1 cellular context compared by ENCODE assay signal in the genomic region with DNA sequence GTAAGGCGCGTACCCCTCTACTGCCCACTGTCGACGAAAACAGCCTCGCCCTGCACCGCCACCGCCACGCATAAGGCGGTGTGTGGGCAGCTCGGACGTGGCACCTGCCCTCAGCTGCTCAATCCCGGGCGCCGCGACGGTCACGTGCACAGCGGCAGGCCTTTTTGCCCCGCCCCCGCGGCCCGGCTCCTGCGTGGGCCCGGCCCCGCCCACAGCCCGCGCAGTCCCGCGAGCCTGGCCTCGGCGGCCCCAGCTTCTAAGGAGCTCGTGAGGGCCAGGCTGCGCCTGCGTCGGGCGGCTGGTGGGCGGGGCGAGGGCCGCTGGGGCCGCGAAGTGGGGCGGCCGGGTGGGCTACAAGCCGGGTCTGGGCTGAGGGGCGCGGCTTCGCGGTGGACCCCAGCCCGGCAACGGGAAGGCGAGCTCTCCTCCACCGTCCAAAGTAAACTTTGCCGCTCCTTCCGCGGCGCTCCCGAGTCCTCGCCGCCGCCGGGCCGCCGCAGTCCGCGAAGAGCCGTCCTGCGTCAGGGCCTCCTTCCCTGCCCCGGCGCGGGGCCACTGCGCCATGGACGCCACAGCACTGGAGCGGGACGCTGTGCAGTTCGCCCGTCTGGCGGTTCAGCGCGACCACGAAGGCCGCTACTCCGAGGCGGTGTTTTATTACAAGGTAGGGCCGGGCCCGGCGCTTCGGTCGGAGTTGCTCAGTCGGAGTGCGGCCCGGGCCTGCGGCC.
TF ChIP-seq lines count a peak whose summit lies in the region.

A gene (plus strand): TSS at position 313 of the 728 bp plus-strand sequence. CDS start 250 bp downstream, at position 563.

TF ChIP-seq in HepG2, 621 proteins besides CTCF, POLR2A, EP300 and RAD21 (continued from another document and continues in another):
- TF ChIP-seq, protein P1, sequence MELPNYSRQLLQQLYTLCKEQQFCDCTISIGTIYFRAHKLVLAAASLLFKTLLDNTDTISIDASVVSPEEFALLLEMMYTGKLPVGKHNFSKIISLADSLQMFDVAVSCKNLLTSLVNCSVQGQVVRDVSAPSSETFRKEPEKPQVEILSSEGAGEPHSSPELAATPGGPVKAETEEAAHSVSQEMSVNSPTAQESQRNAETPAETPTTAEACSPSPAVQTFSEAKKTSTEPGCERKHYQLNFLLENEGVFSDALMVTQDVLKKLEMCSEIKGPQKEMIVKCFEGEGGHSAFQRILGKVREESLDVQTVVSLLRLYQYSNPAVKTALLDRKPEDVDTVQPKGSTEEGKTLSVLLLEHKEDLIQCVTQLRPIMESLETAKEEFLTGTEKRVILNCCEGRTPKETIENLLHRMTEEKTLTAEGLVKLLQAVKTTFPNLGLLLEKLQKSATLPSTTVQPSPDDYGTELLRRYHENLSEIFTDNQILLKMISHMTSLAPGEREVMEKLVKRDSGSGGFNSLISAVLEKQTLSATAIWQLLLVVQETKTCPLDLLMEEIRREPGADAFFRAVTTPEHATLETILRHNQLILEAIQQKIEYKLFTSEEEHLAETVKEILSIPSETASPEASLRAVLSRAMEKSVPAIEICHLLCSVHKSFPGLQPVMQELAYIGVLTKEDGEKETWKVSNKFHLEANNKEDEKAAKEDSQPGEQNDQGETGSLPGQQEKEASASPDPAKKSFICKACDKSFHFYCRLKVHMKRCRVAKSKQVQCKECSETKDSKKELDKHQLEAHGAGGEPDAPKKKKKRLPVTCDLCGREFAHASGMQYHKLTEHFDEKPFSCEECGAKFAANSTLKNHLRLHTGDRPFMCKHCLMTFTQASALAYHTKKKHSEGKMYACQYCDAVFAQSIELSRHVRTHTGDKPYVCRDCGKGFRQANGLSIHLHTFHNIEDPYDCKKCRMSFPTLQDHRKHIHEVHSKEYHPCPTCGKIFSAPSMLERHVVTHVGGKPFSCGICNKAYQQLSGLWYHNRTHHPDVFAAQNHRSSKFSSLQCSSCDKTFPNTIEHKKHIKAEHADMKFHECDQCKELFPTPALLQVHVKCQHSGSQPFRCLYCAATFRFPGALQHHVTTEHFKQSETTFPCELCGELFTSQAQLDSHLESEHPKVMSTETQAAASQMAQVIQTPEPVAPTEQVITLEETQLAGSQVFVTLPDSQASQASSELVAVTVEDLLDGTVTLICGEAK (IDR thresholded peaks at IDR 0.05) = no peak
- TF ChIP-seq, protein P1 (CRISPR knock-in tag; IDR thresholded peaks at IDR 0.05) = peak; percentile 79
- peak; percentile 98; the same call in 1 of the 2 replicates for TF ChIP-seq DNMT1 (CRISPR knock-in tag; IDR thresholded peaks at IDR 0.05)
- TF ChIP-seq, protein P2, sequence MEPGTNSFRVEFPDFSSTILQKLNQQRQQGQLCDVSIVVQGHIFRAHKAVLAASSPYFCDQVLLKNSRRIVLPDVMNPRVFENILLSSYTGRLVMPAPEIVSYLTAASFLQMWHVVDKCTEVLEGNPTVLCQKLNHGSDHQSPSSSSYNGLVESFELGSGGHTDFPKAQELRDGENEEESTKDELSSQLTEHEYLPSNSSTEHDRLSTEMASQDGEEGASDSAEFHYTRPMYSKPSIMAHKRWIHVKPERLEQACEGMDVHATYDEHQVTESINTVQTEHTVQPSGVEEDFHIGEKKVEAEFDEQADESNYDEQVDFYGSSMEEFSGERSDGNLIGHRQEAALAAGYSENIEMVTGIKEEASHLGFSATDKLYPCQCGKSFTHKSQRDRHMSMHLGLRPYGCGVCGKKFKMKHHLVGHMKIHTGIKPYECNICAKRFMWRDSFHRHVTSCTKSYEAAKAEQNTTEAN (CRISPR knock-in tag; conservative IDR thresholded peaks at IDR 0.05) = peak; percentile 20; the same call in 1 of the 2 replicates
- no peak for TF ChIP-seq NR2F2 (IDR thresholded peaks at IDR 0.05; ENCODE audit: borderline replicate concordance, low read depth)
- TF ChIP-seq MED1 (CRISPR knock-in tag; IDR thresholded peaks at IDR 0.05) = peak; percentile 50; the same call in 1 of the 2 replicates
- TF ChIP-seq ZNF670 (CRISPR knock-in tag; IDR thresholded peaks at IDR 0.05; ENCODE audit: borderline replicate concordance) = no peak; the same call in 1 of the 2 replicates
- TF ChIP-seq SOX5 (CRISPR knock-in tag; IDR thresholded peaks at IDR 0.05; ENCODE audit: borderline replicate concordance) = peak; percentile 51; the same call in 1 of the 2 replicates
- TF ChIP-seq SNAPC2 (CRISPR knock-in tag; IDR thresholded peaks at IDR 0.05) = no peak
- peak; percentile 87 for TF ChIP-seq AKAP8 (CRISPR knock-in tag; IDR thresholded peaks at IDR 0.05)
- no peak; the same call in none of the 2 replicates for TF ChIP-seq ISL2 (CRISPR knock-in tag; IDR thresholded peaks at IDR 0.05)
- TF ChIP-seq ZMYM3 (CRISPR knock-in tag; IDR thresholded peaks at IDR 0.05) = no peak
- TF ChIP-seq DPF2 (CRISPR knock-in tag; IDR thresholded peaks at IDR 0.05; ENCODE audit: borderline replicate concordance, low read depth) = 0 out of 2 replicates have a peak, but pooled peaks have one; percentile 42
- TF ChIP-seq, protein P3, sequence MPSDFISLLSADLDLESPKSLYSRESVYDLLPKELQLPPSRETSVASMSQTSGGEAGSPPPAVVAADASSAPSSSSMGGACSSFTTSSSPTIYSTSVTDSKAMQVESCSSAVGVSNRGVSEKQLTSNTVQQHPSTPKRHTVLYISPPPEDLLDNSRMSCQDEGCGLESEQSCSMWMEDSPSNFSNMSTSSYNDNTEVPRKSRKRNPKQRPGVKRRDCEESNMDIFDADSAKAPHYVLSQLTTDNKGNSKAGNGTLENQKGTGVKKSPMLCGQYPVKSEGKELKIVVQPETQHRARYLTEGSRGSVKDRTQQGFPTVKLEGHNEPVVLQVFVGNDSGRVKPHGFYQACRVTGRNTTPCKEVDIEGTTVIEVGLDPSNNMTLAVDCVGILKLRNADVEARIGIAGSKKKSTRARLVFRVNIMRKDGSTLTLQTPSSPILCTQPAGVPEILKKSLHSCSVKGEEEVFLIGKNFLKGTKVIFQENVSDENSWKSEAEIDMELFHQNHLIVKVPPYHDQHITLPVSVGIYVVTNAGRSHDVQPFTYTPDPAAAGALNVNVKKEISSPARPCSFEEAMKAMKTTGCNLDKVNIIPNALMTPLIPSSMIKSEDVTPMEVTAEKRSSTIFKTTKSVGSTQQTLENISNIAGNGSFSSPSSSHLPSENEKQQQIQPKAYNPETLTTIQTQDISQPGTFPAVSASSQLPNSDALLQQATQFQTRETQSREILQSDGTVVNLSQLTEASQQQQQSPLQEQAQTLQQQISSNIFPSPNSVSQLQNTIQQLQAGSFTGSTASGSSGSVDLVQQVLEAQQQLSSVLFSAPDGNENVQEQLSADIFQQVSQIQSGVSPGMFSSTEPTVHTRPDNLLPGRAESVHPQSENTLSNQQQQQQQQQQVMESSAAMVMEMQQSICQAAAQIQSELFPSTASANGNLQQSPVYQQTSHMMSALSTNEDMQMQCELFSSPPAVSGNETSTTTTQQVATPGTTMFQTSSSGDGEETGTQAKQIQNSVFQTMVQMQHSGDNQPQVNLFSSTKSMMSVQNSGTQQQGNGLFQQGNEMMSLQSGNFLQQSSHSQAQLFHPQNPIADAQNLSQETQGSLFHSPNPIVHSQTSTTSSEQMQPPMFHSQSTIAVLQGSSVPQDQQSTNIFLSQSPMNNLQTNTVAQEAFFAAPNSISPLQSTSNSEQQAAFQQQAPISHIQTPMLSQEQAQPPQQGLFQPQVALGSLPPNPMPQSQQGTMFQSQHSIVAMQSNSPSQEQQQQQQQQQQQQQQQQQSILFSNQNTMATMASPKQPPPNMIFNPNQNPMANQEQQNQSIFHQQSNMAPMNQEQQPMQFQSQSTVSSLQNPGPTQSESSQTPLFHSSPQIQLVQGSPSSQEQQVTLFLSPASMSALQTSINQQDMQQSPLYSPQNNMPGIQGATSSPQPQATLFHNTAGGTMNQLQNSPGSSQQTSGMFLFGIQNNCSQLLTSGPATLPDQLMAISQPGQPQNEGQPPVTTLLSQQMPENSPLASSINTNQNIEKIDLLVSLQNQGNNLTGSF (CRISPR knock-in tag; IDR thresholded peaks at IDR 0.05) = no peak; the same call in 1 of the 2 replicates
- no peak; the same call in 1 of the 2 replicates for TF ChIP-seq ZNF749 (CRISPR knock-in tag; IDR thresholded peaks at IDR 0.05; ENCODE audit: borderline replicate concordance)
- no peak for TF ChIP-seq HCFC1 (IDR thresholded peaks at IDR 0.05; ENCODE audit: low read depth, low read length)
- no peak for TF ChIP-seq CBX1 (IDR thresholded peaks at IDR 0.05; ENCODE audit: low read depth)
- TF ChIP-seq CBX5 (CRISPR knock-in tag; IDR thresholded peaks at IDR 0.05; ENCODE audit: borderline replicate concordance) = no peak
- peak in 1 of 2 experiments; percentile 6; a peak in 1 of 4 replicates for TF ChIP-seq KLF16 (CRISPR knock-in tag; IDR thresholded peaks at IDR 0.05)
- TF ChIP-seq ZNF746 (CRISPR knock-in tag; IDR thresholded peaks at IDR 0.05) = peak; percentile 51; the same call in 1 of the 2 replicates
- peak; percentile 21; the same call in 1 of the 2 replicates for TF ChIP-seq REPIN1 (CRISPR knock-in tag; IDR thresholded peaks at IDR 0.05; ENCODE audit: borderline replicate concordance, low read depth)
- TF ChIP-seq ZSCAN22 (CRISPR knock-in tag; IDR thresholded peaks at IDR 0.05) = no peak
- TF ChIP-seq NFE2L1 (CRISPR knock-in tag; IDR thresholded peaks at IDR 0.05; ENCODE audit: borderline replicate concordance) = no peak
- TF ChIP-seq ZBTB42 (CRISPR knock-in tag; IDR thresholded peaks at IDR 0.05) = peak; percentile 76; the same call in 1 of the 2 replicates
- TF ChIP-seq, protein P4, sequence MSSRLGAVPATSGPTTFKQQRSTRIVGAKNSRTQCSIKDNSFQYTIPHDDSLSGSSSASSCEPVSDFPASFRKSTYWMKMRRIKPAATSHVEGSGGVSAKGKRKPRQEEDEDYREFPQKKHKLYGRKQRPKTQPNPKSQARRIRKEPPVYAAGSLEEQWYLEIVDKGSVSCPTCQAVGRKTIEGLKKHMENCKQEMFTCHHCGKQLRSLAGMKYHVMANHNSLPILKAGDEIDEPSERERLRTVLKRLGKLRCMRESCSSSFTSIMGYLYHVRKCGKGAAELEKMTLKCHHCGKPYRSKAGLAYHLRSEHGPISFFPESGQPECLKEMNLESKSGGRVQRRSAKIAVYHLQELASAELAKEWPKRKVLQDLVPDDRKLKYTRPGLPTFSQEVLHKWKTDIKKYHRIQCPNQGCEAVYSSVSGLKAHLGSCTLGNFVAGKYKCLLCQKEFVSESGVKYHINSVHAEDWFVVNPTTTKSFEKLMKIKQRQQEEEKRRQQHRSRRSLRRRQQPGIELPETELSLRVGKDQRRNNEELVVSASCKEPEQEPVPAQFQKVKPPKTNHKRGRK (CRISPR knock-in tag; IDR thresholded peaks at IDR 0.05) = no peak
- no peak for TF ChIP-seq ZNF569 (CRISPR knock-in tag; IDR thresholded peaks at IDR 0.05; ENCODE audit: borderline replicate concordance)
- TF ChIP-seq ZFP36L2 (CRISPR knock-in tag; IDR thresholded peaks at IDR 0.05) = no peak
- TF ChIP-seq HDAC1 (CRISPR knock-in tag; IDR thresholded peaks at IDR 0.05) = peak; percentile 81
- TF ChIP-seq SRSF9 (IDR thresholded peaks at IDR 0.05; ENCODE audit: borderline replicate concordance, insufficient read depth, low read depth, low read length, poor library complexity, severe bottlenecking) = no peak
- no peak for TF ChIP-seq U2AF2 (IDR thresholded peaks at IDR 0.05; ENCODE audit: low read depth, low read length)
- peak; percentile 60; the same call in 1 of the 2 replicates for TF ChIP-seq CBFB (CRISPR knock-in tag; IDR thresholded peaks at IDR 0.05)
- peak; percentile 10; the same call in 1 of the 2 replicates for TF ChIP-seq NCOR1 (IDR thresholded peaks at IDR 0.05; ENCODE audit: borderline replicate concordance, low read length)
- TF ChIP-seq, protein P5, sequence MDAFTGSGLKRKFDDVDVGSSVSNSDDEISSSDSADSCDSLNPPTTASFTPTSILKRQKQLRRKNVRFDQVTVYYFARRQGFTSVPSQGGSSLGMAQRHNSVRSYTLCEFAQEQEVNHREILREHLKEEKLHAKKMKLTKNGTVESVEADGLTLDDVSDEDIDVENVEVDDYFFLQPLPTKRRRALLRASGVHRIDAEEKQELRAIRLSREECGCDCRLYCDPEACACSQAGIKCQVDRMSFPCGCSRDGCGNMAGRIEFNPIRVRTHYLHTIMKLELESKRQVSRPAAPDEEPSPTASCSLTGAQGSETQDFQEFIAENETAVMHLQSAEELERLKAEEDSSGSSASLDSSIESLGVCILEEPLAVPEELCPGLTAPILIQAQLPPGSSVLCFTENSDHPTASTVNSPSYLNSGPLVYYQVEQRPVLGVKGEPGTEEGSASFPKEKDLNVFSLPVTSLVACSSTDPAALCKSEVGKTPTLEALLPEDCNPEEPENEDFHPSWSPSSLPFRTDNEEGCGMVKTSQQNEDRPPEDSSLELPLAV (CRISPR knock-in tag; conservative IDR thresholded peaks at IDR 0.05; ENCODE audit: low read depth) = no peak
- TF ChIP-seq, protein P6, sequence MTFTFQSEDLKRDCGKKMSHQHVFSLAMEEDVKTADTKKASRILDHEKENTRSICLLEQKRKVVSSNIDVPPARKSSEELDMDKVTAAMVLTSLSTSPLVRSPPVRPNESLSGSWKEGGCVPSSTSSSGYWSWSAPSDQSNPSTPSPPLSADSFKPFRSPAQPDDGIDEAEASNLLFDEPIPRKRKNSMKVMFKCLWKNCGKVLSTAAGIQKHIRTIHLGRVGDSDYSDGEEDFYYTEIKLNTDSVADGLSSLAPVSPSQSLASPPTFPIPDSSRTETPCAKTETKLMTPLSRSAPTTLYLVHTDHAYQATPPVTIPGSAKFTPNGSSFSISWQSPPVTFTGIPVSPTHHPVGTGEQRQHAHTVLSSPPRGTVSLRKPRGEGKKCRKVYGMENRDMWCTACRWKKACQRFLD (CRISPR knock-in tag; IDR thresholded peaks at IDR 0.05; ENCODE audit: borderline replicate concordance) = 0 out of 2 replicates have a peak, but pooled peaks have one; percentile 21
- TF ChIP-seq MXD4 (CRISPR knock-in tag; IDR thresholded peaks at IDR 0.05) = 0 out of 2 replicates have a peak, but pooled peaks have one; percentile 36
- no peak for TF ChIP-seq PLRG1 (conservative IDR thresholded peaks at IDR 0.05)
- TF ChIP-seq ZNF615 (CRISPR knock-in tag; IDR thresholded peaks at IDR 0.05; ENCODE audit: borderline replicate concordance) = no peak
- TF ChIP-seq RBAK (CRISPR knock-in tag; IDR thresholded peaks at IDR 0.05) = no peak
